Comparison of ENCODE assay signal across 1 cellular context in the genomic region with DNA sequence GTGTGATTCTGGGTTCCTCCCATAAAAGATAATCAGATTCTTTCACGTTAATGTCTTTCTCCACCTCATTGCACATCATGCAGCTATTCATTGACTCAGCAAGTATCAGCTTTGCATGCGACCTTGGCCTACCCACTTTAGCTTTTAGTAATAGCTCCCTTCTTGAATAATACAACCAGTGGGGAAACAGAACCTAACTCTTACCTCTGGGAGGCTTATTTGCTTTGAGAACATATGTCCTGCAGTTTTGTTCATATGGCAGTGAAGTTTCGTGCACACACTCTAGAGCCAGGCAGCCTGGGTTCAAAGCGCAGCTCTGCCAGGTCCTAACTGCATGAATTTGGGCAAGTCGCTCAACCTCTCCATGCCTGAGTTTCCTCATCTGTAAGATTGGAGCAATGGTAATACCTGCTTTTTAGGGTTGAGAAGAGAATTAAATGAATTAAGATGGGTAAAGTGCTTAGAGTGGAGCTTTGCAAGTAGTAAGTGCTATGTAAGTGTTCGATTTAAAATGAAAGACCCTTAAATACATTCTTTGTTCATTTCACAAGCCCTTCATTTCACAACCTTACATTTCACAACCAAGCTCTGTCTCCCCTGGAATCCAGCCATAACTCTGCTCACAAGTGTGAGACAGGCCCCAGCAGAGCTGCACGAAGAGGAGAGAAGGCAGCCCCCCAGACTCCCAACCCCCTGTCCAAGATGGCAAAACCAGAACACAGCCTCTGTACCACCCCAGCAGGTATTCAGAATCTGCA.
TF ChIP-seq lines count a peak whose summit lies in the region.

No MANE protein-coding gene starts in this region.

TF ChIP-seq in A549, 52 proteins besides CTCF, POLR2A, EP300 and RAD21:
- TF ChIP-seq, protein P1, sequence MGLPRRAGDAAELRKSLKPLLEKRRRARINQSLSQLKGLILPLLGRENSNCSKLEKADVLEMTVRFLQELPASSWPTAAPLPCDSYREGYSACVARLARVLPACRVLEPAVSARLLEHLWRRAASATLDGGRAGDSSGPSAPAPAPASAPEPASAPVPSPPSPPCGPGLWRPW (IDR thresholded peaks at IDR 0.05): peak; percentile 28; the same call in 1 of the 2 replicates
- no peak for TF ChIP-seq CHD4 (IDR thresholded peaks at IDR 0.05; ENCODE audit: borderline replicate concordance)
- TF ChIP-seq CHD2 (IDR thresholded peaks at IDR 0.05; ENCODE audit: low read length, partially characterized antibody): no peak
- no peak for TF ChIP-seq NFE2L2 (conservative IDR thresholded peaks at IDR 0.05; ENCODE audit: low read length)
- TF ChIP-seq, protein P2, sequence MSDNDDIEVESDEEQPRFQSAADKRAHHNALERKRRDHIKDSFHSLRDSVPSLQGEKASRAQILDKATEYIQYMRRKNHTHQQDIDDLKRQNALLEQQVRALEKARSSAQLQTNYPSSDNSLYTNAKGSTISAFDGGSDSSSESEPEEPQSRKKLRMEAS (IDR thresholded peaks at IDR 0.05): no peak
- TF ChIP-seq CEBPB (IDR thresholded peaks at IDR 0.05): peak; percentile 49 to 52; a peak in 3 of 4 replicates
- TF ChIP-seq FOSL2 (IDR thresholded peaks at IDR 0.05): no peak
- TF ChIP-seq FOSL2 (CRISPR knock-in tag; IDR thresholded peaks at IDR 0.05): no peak
- no peak for TF ChIP-seq RCOR1 (IDR thresholded peaks at IDR 0.05; ENCODE audit: low read depth, low read length)
TF ChIP-seq in A549: peak in this region for 2.
